25 cellular contexts compared by ENCODE assay signal in the genomic region with DNA sequence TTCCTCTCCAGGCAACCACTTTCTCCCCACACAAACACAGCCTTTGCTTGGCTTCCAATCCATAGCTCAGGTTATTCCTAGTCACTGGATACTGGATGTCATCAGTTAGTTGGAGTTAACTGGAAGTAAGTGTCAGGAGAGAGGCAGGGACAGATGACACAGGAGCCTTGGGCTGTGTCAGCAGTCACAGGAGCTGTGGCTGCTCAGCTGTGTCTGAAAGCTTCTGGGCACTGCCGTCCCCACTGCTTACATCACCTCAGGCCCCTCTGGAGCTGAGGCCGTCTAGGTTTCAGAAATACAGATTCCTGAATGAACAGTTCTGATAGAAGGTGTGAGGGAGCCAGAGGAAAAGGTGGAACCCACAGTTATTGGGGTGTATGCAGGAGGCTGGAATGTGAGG. TPM values are rescaled to one million over a fixed set of nuclear protein-coding genes. Genes with fewer than 3 reads are reported as not detected.
DNase-seq lines count a peak whose midpoint lies in the region; ATAC-seq, FAIRE-seq and TF ChIP-seq lines count a peak whose summit lies in the region.
"Had no signal": no experiment of that assay in that cellular context is flagged by ENCODE, and none has a peak within 500 bp of the region (broad histone marks: within the 10 kb centered on the region; RNA-seq: fewer than 3 reads in every experiment).

No MANE protein-coding gene starts in this region.

- H3K4me1 ChIP-seq in SK-N-SH (ENCODE audit: control insufficient read depth in 1 of 2, insufficient read depth in 2 of 2, low read depth in 1 of 2, low read length in 1 of 2) = peaks cover 0 to 16% of the 10 kb centered on the region in 2 experiments; a peak in 2 of 4 replicates
- H3K4me1 ChIP-seq in H1 (replicated peaks in 1 of 4; ENCODE audit: control insufficient read depth in 3 of 4, insufficient read depth in 4 of 4, low read length in 3 of 4) = no peaks in the 10 kb centered on the region
- H3K4me1 ChIP-seq in thyroid gland = peaks cover 0 to 4% of the 10 kb centered on the region in 2 donors
- no peaks in the 10 kb centered on the region for H3K4me1 ChIP-seq in gastroesophageal sphincter
- H3K4me1 ChIP-seq: A549 had no signal

- H3K36me3 ChIP-seq in SK-N-SH (replicated peaks in 1 of 2; ENCODE audit: control insufficient read depth in 1 of 2, insufficient read depth in 2 of 2, low read length in 1 of 2) (no peaks in the 10 kb centered on the region), H1 (ENCODE audit: control insufficient read depth in 2 of 4, insufficient read depth in 4 of 4, low read length in 3 of 4) (no peaks in the 10 kb centered on the region), thyroid gland (no peaks in the 10 kb centered on the region), gastroesophageal sphincter (no peaks in the 10 kb centered on the region)

- H3K4ac ChIP-seq in H1 (replicated peaks; ENCODE audit: insufficient read length, low read depth, low read length) = no peak overlapping the region

- H3K14ac ChIP-seq in H1 (ENCODE audit: insufficient read length) = no peak overlapping the region

- H3K56ac ChIP-seq in H1 (replicated peaks; ENCODE audit: insufficient read length, low read depth, low read length) = no peak overlapping the region

- H4K20me1 ChIP-seq in SK-N-SH (ENCODE audit: insufficient read depth) = no peaks in the 10 kb centered on the region
- no peaks in the 10 kb centered on the region for H4K20me1 ChIP-seq in H1 (replicated peaks in 1 of 2; ENCODE audit: control insufficient read depth in 1 of 2, insufficient read depth in 2 of 2, low read length in 2 of 2)

- WGBS in SK-N-SH (ENCODE audit: low lambda C conversion rate) = 34% methylated on average over 2 of the region's 2 CpGs
- 100% methylated on average over 2 of the region's 2 CpGs; no CpG with 5 or more reads in 1 of the 2 experiments for WGBS in H1 (ENCODE audit: extremely low coverage in 1 of 2, insufficient coverage in 1 of 2, insufficient read length in 1 of 2, insufficient replicate concordance in 2 of 2, low coverage in 1 of 2, low lambda C conversion rate in 2 of 2, missing lambda C conversion rate in 1 of 2), 2 experiments
- 12 to 45% methylated on average over 2 of the region's 2 CpGs for WGBS in thyroid gland, 2 donors
- 43 to 50% methylated on average over 1 to 2 of the region's 2 CpGs for WGBS in gastroesophageal sphincter (ENCODE audit: low coverage in 1 of 2), 2 donors

- no peak overlapping the region for H4K91ac ChIP-seq in H1 (replicated peaks; ENCODE audit: insufficient read length, low read length)

- H2AK5ac ChIP-seq in H1 (ENCODE audit: low read depth, low read length) = no peak overlapping the region

- H3K4me3 ChIP-seq in SK-N-SH (ENCODE audit: low read depth in 2 of 2, low read length in 1 of 2) = no peak overlapping the region
- H3K4me3 ChIP-seq in H1 (ENCODE audit: extremely low read depth in 1 of 4, insufficient read depth in 2 of 4, low read depth in 3 of 4, low read length in 4 of 4) = no peak overlapping the region
- H3K4me3 ChIP-seq in thyroid gland (replicated peaks in 1 of 3) = no peak overlapping the region
- no peak overlapping the region for H3K4me3 ChIP-seq in gastroesophageal sphincter
- H3K4me3 ChIP-seq: A549 had no signal

- peak; percentile 33 for DNase-seq in SK-N-SH
- no peak for DNase-seq in H1 (ENCODE audit: low read depth in 1 of 2, low spot score in 2 of 2)
- DNase-seq in myocyte (ENCODE audit: low read depth) = peak; percentile 22
- peak; percentile 37 to 72 for DNase-seq in thyroid gland
- no peak for DNase-seq in GM03348 (ENCODE audit: low spot score)
- DNase-seq: 8988T; ACHN; C1 segment of cervical spinal cord; Calu3; CD4-positive, alpha-beta memory T cell; COR-L47; DMS53; DMS79 treated with DMSO at 0.1 percent for 48 hours; GF-D8; GOT3; H7; HCEC 1CT had no signal

- H3K23me2 ChIP-seq in H1 (ENCODE audit: low read depth, low read length) = no peaks in the 10 kb centered on the region

- H3K9me2 ChIP-seq in SK-N-SH = no peaks in the 10 kb centered on the region

- H4K8ac ChIP-seq in H1 (ENCODE audit: extremely low read depth, insufficient read depth, low read length) = no peak overlapping the region

- TF ChIP-seq EP300 in SK-N-SH (IDR thresholded peaks at IDR 0.05; ENCODE audit: borderline replicate concordance in 1 of 2, low read depth in 1 of 2, low read length in 1 of 2) (no peak), H1 (IDR thresholded peaks at IDR 0.05; ENCODE audit: borderline replicate concordance in 1 of 2, low read depth in 2 of 2, low read length in 2 of 2) (no peak), gastroesophageal sphincter (IDR thresholded peaks at IDR 0.05) (no peak)

- POLR2A ChIA-PET in SK-N-SH (lab: Yijun Ruan, JAX) = no interaction called here
- POLR2A ChIA-PET in H1 (lab: Charles Lee; ENCODE audit: partially characterized antibody) = no interaction called here

- H2BK20ac ChIP-seq in H1 (ENCODE audit: low read length) = no peak overlapping the region

- H2BK15ac ChIP-seq in H1 (ENCODE audit: low read length) = no peak overlapping the region

- no peaks in the 10 kb centered on the region for H3K79me1 ChIP-seq in H1 (ENCODE audit: low read depth, low read length)

- no peak for ATAC-seq in SK-N-SH treated with all-trans-retinoic acid at 6 μM for 48 hours
- ATAC-seq in HG03045 (IDR thresholded peaks at IDR 0.05; ENCODE audit: unreplicated experiment) = no peak
- no peak for ATAC-seq in gastroesophageal sphincter
- ATAC-seq: A549 had no signal

- no peak overlapping the region for H3K4me2 ChIP-seq in SK-N-SH
- H3K4me2 ChIP-seq in H1 (ENCODE audit: insufficient read depth in 1 of 2, low read depth in 2 of 2, low read length in 2 of 2) = no peak overlapping the region
- H3K4me2 ChIP-seq: A549 had no signal

- TF ChIP-seq CTCF in SK-N-SH (IDR thresholded peaks at IDR 0.05) = no peak
- no peak for TF ChIP-seq CTCF in H1 (IDR thresholded peaks at IDR 0.05; ENCODE audit: control extremely low read depth in 1 of 3, insufficient read depth in 1 of 3, low read depth in 1 of 3, low read length in 3 of 3)
- no peak for TF ChIP-seq CTCF in thyroid gland (IDR thresholded peaks at IDR 0.05)
- TF ChIP-seq CTCF in gastroesophageal sphincter (IDR thresholded peaks at IDR 0.05) = no peak

- no peak for TF ChIP-seq POLR2A in H1 (IDR thresholded peaks at IDR 0.05; ENCODE audit: control extremely low read depth in 1 of 2, low read depth in 2 of 2, low read length in 2 of 2)
- no peak for TF ChIP-seq POLR2A in thyroid gland (IDR thresholded peaks at IDR 0.05)
- no peak for TF ChIP-seq POLR2A in gastroesophageal sphincter (IDR thresholded peaks at IDR 0.05)

- H3K18ac ChIP-seq in H1 (ENCODE audit: extremely low read depth, low read length) = no peak overlapping the region

- CTCF ChIA-PET in SK-N-SH (lab: Yijun Ruan, JAX) (interaction anchor here (1.0 to 2.1 kb wide), 4 partner anchors 10 to 115 kb away, joined by 3 to 7 read pairs (median 3); no protein-coding TSS in a partner anchor), H1 (lab: Charles Lee; ENCODE audit: partially characterized antibody) (interaction anchor here (1.0 kb wide), 1 partner anchor 94 kb away, joined by 3 read pairs; no protein-coding TSS in a partner anchor)

- no peak overlapping the region for H4K5ac ChIP-seq in H1 (ENCODE audit: insufficient read length, low read depth, low read length)

- no peak overlapping the region for H3K23ac ChIP-seq in H1 (ENCODE audit: insufficient read length)

- TF ChIP-seq RAD21 in SK-N-SH (IDR thresholded peaks at IDR 0.05; ENCODE audit: low read length) (no peak), H1 (IDR thresholded peaks at IDR 0.05 in 1 of 2, conservative IDR thresholded peaks at IDR 0.05 in 1 of 2; ENCODE audit: low read depth in 2 of 2, low read length in 2 of 2) (no peak)

- H3K9me3 ChIP-seq in SK-N-SH (no peaks in the 10 kb centered on the region), H1 (ENCODE audit: insufficient read depth in 2 of 2, low read depth in 1 of 2, low read length in 1 of 2) (no peaks in the 10 kb centered on the region), thyroid gland (no peaks in the 10 kb centered on the region), gastroesophageal sphincter (no peaks in the 10 kb centered on the region)
- H3K9me3 ChIP-seq: A549 had no signal

- H2BK5ac ChIP-seq in H1 (ENCODE audit: low read depth, low read length) = peak overlapping the region; percentile 7; the same call in 1 of the 2 replicates

- FAIRE-seq in H1 (lab: Jason Lieb, UNC) = no peak
- FAIRE-seq: A549, GM12892 had no signal

- H3F3A ChIP-seq in SK-N-SH (replicated peaks; ENCODE audit: insufficient read depth) = no peaks in the 10 kb centered on the region

- no peaks in the 10 kb centered on the region for H3K27me3 ChIP-seq in SK-N-SH (ENCODE audit: insufficient read depth)
- no peaks in the 10 kb centered on the region for H3K27me3 ChIP-seq in H1 (replicated peaks in 1 of 4; ENCODE audit: control insufficient read depth in 3 of 4, extremely low read depth in 1 of 4, insufficient read depth in 3 of 4, low read length in 3 of 4)
- H3K27me3 ChIP-seq in thyroid gland = no peaks in the 10 kb centered on the region
- H3K27me3 ChIP-seq in gastroesophageal sphincter = no peaks in the 10 kb centered on the region

- H3K27ac ChIP-seq in SK-N-SH (ENCODE audit: low read depth in 2 of 2, low read length in 1 of 2) (peak overlapping the region in 1 of 2 experiments; percentile 53; a peak in 1 of 4 replicates), H1 (ENCODE audit: low read depth, low read length) (no peak overlapping the region), thyroid gland (no peak overlapping the region), gastroesophageal sphincter (no peak overlapping the region)
- H3K27ac ChIP-seq: A549 had no signal

- no peak overlapping the region for H2AFZ ChIP-seq in SK-N-SH (ENCODE audit: low read depth)
- H2AFZ ChIP-seq in H1 (ENCODE audit: low read length) = peak overlapping the region; percentile 52; the same call in 1 of the 2 replicates

- no peak overlapping the region for H2BK12ac ChIP-seq in H1 (ENCODE audit: low read depth, low read length)

- intact Hi-C loops in thyroid gland (cut with DNase I) = no loop called here

- no peak overlapping the region for H2BK120ac ChIP-seq in H1 (replicated peaks; ENCODE audit: low read depth, low read length)

- no peaks in the 10 kb centered on the region for H3K79me2 ChIP-seq in SK-N-SH (ENCODE audit: insufficient read depth)
- no peaks in the 10 kb centered on the region for H3K79me2 ChIP-seq in H1 (ENCODE audit: control insufficient read depth in 1 of 2, insufficient read depth in 2 of 2, low read length in 2 of 2)

- H3K9ac ChIP-seq in SK-N-SH (no peak overlapping the region), H1 (replicated peaks in 1 of 4; ENCODE audit: extremely low read depth in 1 of 4, low read depth in 3 of 4, low read length in 3 of 4) (no peak overlapping the region)

RNA-seq across cellular contexts. Expression of a gene that starts 17.3 kb away (rescaled TPM):
- not detected in 2 replicates for polyA plus RNA-seq in SK-N-SH (2012; rRNA removed)
- polyA plus RNA-seq in SK-N-SH (2012; cell fraction: cytosol; rRNA removed) = not detected in 2 replicates
- polyA plus RNA-seq in SK-N-SH (2012; cell fraction: nucleus; rRNA removed) = not detected in 2 replicates
- total RNA-seq in H1 (2021; fragmentation: NEBNext Ultra II Directional; extraction: Animal tissue kit (Norgen Biotek cat#: 25700)) = not detected in 2 replicates
- polyA plus RNA-seq in H1 (2011; rRNA removed) = not detected in 2 replicates
- polyA plus RNA-seq in H1 (2011; cell fraction: cytosol; rRNA removed) = not detected
- polyA plus RNA-seq in H1 (2011; cell fraction: nucleus; rRNA removed) = not detected
- not detected in 4 replicates for polyA plus RNA-seq in H1 (2012, experiment 1 of 2)
- not detected for polyA plus RNA-seq in H1 (2012, experiment 2 of 2)
- not detected for polyA plus RNA-seq in H1 (2013, experiment 1 of 2)
- not detected for polyA plus RNA-seq in H1 (2013, experiment 2 of 2)
- polyA minus RNA-seq in H1 (2011; rRNA and poly(A)+ RNA removed) = not detected in 2 replicates
- polyA minus RNA-seq in H1 (2011; cell fraction: cytosol; rRNA and poly(A)+ RNA removed) = not detected
- not detected for polyA minus RNA-seq in H1 (2011; cell fraction: nucleus; rRNA and poly(A)+ RNA removed)
- total RNA-seq in myocyte = not detected in 2 replicates
- polyA plus RNA-seq in myocyte (2012) = not detected
- not detected for total RNA-seq in thyroid gland
- total RNA-seq in gastroesophageal sphincter = not detected
- total RNA-seq: Calu3; CD4-positive, alpha-beta memory T cell; Daoy; G401; H7 had no signal
- polyA plus RNA-seq: A549; BJ; CD4-positive, alpha-beta memory T cell had no signal

Comparison
In these comparisons a context has a peak if more than half of its experiments do, and no peak if none do; other contexts are left out.
1. DNase-seq: peak in SK-N-SH (single experiment), myocyte (single experiment) and thyroid gland (2 of 2); none in H1 (0 of 2) and GM03348 (single experiment).